Comparison of ENCODE assay signal across 32 cellular contexts in genomic region chr9:3282365-3282764, GRCh38.
"Had no signal": no experiment of that assay in that cellular context is flagged by ENCODE, and none has a peak within 500 bp of the region (broad histone marks: within the 10 kb centered on the region; RNA-seq: fewer than 3 reads in every experiment).

No MANE protein-coding gene starts in this region.

- H3K4me1 ChIP-seq: adrenal gland, body of pancreas, breast epithelium had no signal

- H3K27me3 ChIP-seq: adrenal gland, body of pancreas, brain microvascular endothelial cell, breast epithelium had no signal

- H3K9me3 ChIP-seq: adrenal gland, body of pancreas, breast epithelium had no signal

- H3K36me3 ChIP-seq: adrenal gland, brain microvascular endothelial cell, breast epithelium had no signal

- ATAC-seq: activated naive CD4-positive, alpha-beta T cell treated with anti-CD3 and anti-CD28 coated beads, Interleukin-2, amount 50 U/mL, for 72 hours; activated T-cell treated with anti-CD3 and anti-CD28 coated beads, Interleukin-2, amount 50 U/mL, for 4 hours; activated T-cell treated with anti-CD3 and anti-CD28 coated beads, Interleukin-2, amount 50 U/mL, for 72 hours; activated T-helper 17 cell treated with anti-CD3 and anti-CD28 coated beads, Interleukin-2, amount 50 U/mL, for 72 hours; body of pancreas had no signal

- H3K27ac Mint-ChIP-seq: activated B cell treated with CpG ODN at 0.5 μM for 24 hours; activated CD4-positive, alpha-beta memory T cell treated with anti-CD3 and anti-CD28 coated beads, Interleukin-2, amount 10 ng/mL, durations not matched to agents 7 days and 5 days; activated CD4-positive, alpha-beta T cell treated with anti-CD3 and anti-CD28 coated beads, Interleukin-2, amount 10 ng/mL, durations not matched to agents 7 days and 5 days; activated naive CD4-positive, alpha-beta T cell treated with anti-CD3 and anti-CD28 coated beads for 36 hours; activated naive CD8-positive, alpha-beta T cell treated with anti-CD3 and anti-CD28 coated beads for 36 hours; activated T-cell treated with anti-CD3 and anti-CD28 coated beads, Interleukin-2, amount 50 U/mL, for 72 hours; activated T-helper 1 cell treated with anti-CD3 and anti-CD28 coated beads, Interleukin-12 subunit alpha, Interleukin-12 subunit beta, Interleukin-2, Interleukin-4 antibody, amounts not matched to agents 30 ng/mL and 10 ng/mL and 1 ng/mL, durations not matched to agents 14 hours and 24 hours and 36 hours; activated T-helper 17 cell treated with anti-CD3 and anti-CD28 coated beads, Interleukin-2, amount 50 U/mL, for 72 hours; T-helper 2 cell treated with Interferon-gamma antibody and Interleukin-4, amounts not matched to agents 5 μg/mL and 100 μg/mL, for 36 hours had no signal

- H3K4me1 Mint-ChIP-seq: activated T-helper 17 cell treated with anti-CD3 and anti-CD28 coated beads, Interleukin-2, amount 50 U/mL, for 72 hours had no signal

- H3K9me3 Mint-ChIP-seq: activated B cell treated with CpG ODN at 0.5 μM for 24 hours; activated CD4-positive, alpha-beta T cell treated with anti-CD3 and anti-CD28 coated beads, Interleukin-2, amount 10 ng/mL, durations not matched to agents 7 days and 5 days; activated naive CD4-positive, alpha-beta T cell treated with anti-CD3 and anti-CD28 coated beads for 36 hours; activated naive CD4-positive, alpha-beta T cell treated with anti-CD3 and anti-CD28 coated beads, Interleukin-2, amount 50 U/mL, for 72 hours; activated naive CD8-positive, alpha-beta T cell treated with anti-CD3 and anti-CD28 coated beads for 36 hours; activated T-cell treated with anti-CD3 and anti-CD28 coated beads, Interleukin-2, amount 50 U/mL, for 72 hours; activated T-helper 17 cell treated with anti-CD3 and anti-CD28 coated beads, Interleukin-2, amount 50 U/mL, for 72 hours; T-helper 2 cell treated with Interferon-gamma antibody and Interleukin-4, amounts not matched to agents 5 μg/mL and 100 μg/mL, for 36 hours had no signal

- H3K27me3 Mint-ChIP-seq: activated B cell treated with CpG ODN at 0.5 μM for 24 hours; activated CD4-positive, alpha-beta memory T cell treated with anti-CD3 and anti-CD28 coated beads, Interleukin-2, amount 10 ng/mL, durations not matched to agents 7 days and 5 days; activated CD4-positive, alpha-beta T cell treated with anti-CD3 and anti-CD28 coated beads, Interleukin-2, amount 10 ng/mL, durations not matched to agents 7 days and 5 days; activated naive CD8-positive, alpha-beta T cell treated with anti-CD3 and anti-CD28 coated beads for 36 hours; activated T-helper 17 cell treated with anti-CD3 and anti-CD28 coated beads, Interleukin-2, amount 50 U/mL, for 72 hours had no signal

- DNase-seq: activated B cell treated with CpG ODN at 0.5 μM for 24 hours; activated CD4-positive, alpha-beta memory T cell treated with anti-CD3 and anti-CD28 coated beads, Interleukin-2, amount 10 ng/mL, durations not matched to agents 7 days and 5 days; activated CD4-positive, alpha-beta T cell treated with anti-CD3 and anti-CD28 coated beads for 48 hours; activated CD4-positive, alpha-beta T cell treated with anti-CD3 and anti-CD28 coated beads, Interleukin-2, amount 10 ng/mL, durations not matched to agents 7 days and 5 days; activated CD4-positive, alpha-beta T cell treated with anti-CD3 and anti-CD28 coated beads, Interleukin-2, amount 50 U/mL, for 48 hours; activated CD4-positive, CD25-positive, alpha-beta regulatory T cell treated with anti-CD3 and anti-CD28 coated beads, Interleukin-2, amount 50 U/mL, for 72 hours; activated CD8-positive, alpha-beta memory T cell treated with anti-CD3 and anti-CD28 coated beads, Interleukin-2, amount 50 U/mL, for 4 hours; activated effector memory CD4-positive, alpha-beta T cell treated with anti-CD3 and anti-CD28 coated beads, Interleukin-2, amount 50 U/mL, for 16 hours; activated gamma-delta T cell treated with Interleukin-2 at 50 U/mL for 16 hours; activated naive CD4-positive, alpha-beta T cell; activated naive CD4-positive, alpha-beta T cell treated with anti-CD3 and anti-CD28 coated beads for 36 hours; activated naive CD4-positive, alpha-beta T cell treated with anti-CD3 and anti-CD28 coated beads, Interleukin-2, amount 50 U/mL, for 16 hours; activated naive CD8-positive, alpha-beta T cell treated with anti-CD3 and anti-CD28 coated beads for 36 hours; activated T-cell treated with anti-CD3 and anti-CD28 coated beads for 4 hours; activated T-cell treated with anti-CD3 and anti-CD28 coated beads, Interleukin-2, amount 50 U/mL, for 1 hour; activated T-cell treated with anti-CD3 and anti-CD28 coated beads, Interleukin-2, amount 50 U/mL, for 4 hours; activated T-cell treated with anti-CD3 and anti-CD28 coated beads, Interleukin-2, amount 50 U/mL, for 72 hours; adrenal gland; amniotic stem cell; aorta; body of pancreas; brain microvascular endothelial cell; central memory CD4-positive, alpha-beta T cell; T-helper 2 cell; T-helper 9 cell had no signal

- H3K27ac ChIP-seq: adrenal gland, body of pancreas, brain microvascular endothelial cell, breast epithelium, coronary artery, VCaP had no signal

- H3K4me3 Mint-ChIP-seq: activated B cell treated with CpG ODN at 0.5 μM for 24 hours; activated CD4-positive, alpha-beta memory T cell treated with anti-CD3 and anti-CD28 coated beads, Interleukin-2, amount 10 ng/mL, durations not matched to agents 7 days and 5 days; activated CD4-positive, alpha-beta T cell treated with anti-CD3 and anti-CD28 coated beads, Interleukin-2, amount 10 ng/mL, durations not matched to agents 7 days and 5 days; activated naive CD4-positive, alpha-beta T cell treated with anti-CD3 and anti-CD28 coated beads for 36 hours; activated naive CD8-positive, alpha-beta T cell treated with anti-CD3 and anti-CD28 coated beads for 36 hours; activated T-cell treated with anti-CD3 and anti-CD28 coated beads, Interleukin-2, amount 50 U/mL, for 4 hours; activated T-cell treated with anti-CD3 and anti-CD28 coated beads, Interleukin-2, amount 50 U/mL, for 72 hours; activated T-helper 1 cell treated with anti-CD3 and anti-CD28 coated beads, Interleukin-12 subunit alpha, Interleukin-12 subunit beta, Interleukin-2, Interleukin-4 antibody, amounts not matched to agents 30 ng/mL and 10 ng/mL and 1 ng/mL, durations not matched to agents 14 hours and 24 hours and 36 hours; activated T-helper 17 cell treated with anti-CD3 and anti-CD28 coated beads, Interleukin-2, amount 50 U/mL, for 72 hours; T-helper 2 cell treated with Interferon-gamma antibody and Interleukin-4, amounts not matched to agents 5 μg/mL and 100 μg/mL, for 36 hours had no signal

- H3K4me3 ChIP-seq: adrenal gland, body of pancreas, breast epithelium, coronary artery had no signal
